In the genomic region with DNA sequence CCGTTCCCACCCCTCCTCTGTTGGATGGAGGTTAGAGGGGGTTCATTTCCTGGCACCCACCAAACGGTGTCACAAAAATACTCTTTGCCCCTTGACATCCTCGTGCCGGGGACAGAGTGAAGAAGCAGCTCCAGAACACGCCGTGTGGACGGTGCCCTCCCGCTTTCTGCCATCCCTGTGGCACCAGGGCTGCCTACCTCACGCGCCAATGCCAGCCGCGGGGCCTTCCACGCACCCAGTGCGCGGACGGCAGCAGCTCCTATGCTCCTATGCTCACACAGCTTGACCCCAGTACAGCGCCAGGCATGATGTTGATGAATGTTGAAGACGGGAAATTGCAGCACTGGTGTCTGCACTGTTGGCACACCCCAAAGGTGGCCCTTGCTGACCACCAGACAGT, we compare ENCODE assay signal across 25 cellular contexts.
DNase-seq lines count a peak whose midpoint lies in the region; ATAC-seq and TF ChIP-seq lines count a peak whose summit lies in the region.
"Had no signal": no experiment of that assay in that cellular context is flagged by ENCODE, and none has a peak within 500 bp of the region (broad histone marks: within the 10 kb centered on the region; RNA-seq: fewer than 3 reads in every experiment).

No MANE protein-coding gene starts in this region.

- no peaks in the 10 kb centered on the region for H3F3A ChIP-seq in GM23338 (replicated peaks; ENCODE audit: low read depth)

- CTCF ChIA-PET in IMR-90 (lab: Yijun Ruan, JAX), result no interaction called here

- H3K18ac ChIP-seq in IMR-90 (ENCODE audit: low read depth, low read length) (no peak overlapping the region), neuronal stem cell (ENCODE audit: low read length) (peak overlapping the region; percentile 58)

- H3K79me1 ChIP-seq in IMR-90 (ENCODE audit: low read depth in 1 of 2, low read length in 2 of 2) (no peaks in the 10 kb centered on the region), neuronal stem cell (ENCODE audit: low read depth, low read length) (no peaks in the 10 kb centered on the region)

- no peak overlapping the region for H2BK5ac ChIP-seq in IMR-90 (ENCODE audit: low read depth, low read length, poor library complexity, severe bottlenecking)
- H2BK5ac ChIP-seq in neuronal stem cell (ENCODE audit: low read length), result no peak overlapping the region

- H3K79me2 ChIP-seq in GM23338 (replicated peaks; ENCODE audit: insufficient read depth), result no peaks in the 10 kb centered on the region

- H3K27ac ChIP-seq in GM23338 (ENCODE audit: low read depth) (no peak overlapping the region), IMR-90 (ENCODE audit: insufficient read depth, low read length) (no peak overlapping the region), neuronal stem cell (replicated peaks; ENCODE audit: low read length) (no peak overlapping the region)
- H3K27ac ChIP-seq: BLaER1 had no signal

- H2BK12ac ChIP-seq in neuronal stem cell (ENCODE audit: low read length), result no peak overlapping the region

- H3K4me1 Mint-ChIP-seq in GM23338, result peaks cover 2% of the 10 kb centered on the region; the same call in 1 of the 3 replicates
- no peaks in the 10 kb centered on the region for H3K4me1 Mint-ChIP-seq in T-helper 2 cell treated with Interferon-gamma antibody and Interleukin-4, amounts not matched to agents 5 μg/mL and 100 μg/mL, for 36 hours (ENCODE audit: low read depth)
- H3K4me1 Mint-ChIP-seq: CD14-positive monocyte; CD4-positive, alpha-beta memory T cell; CD4-positive, CD25-positive, alpha-beta regulatory T cell; CD8-positive, alpha-beta memory T cell had no signal

- no peaks in the 10 kb centered on the region for H3K36me3 ChIP-seq in GM23338 (ENCODE audit: insufficient read depth)
- H3K36me3 ChIP-seq in H7 (replicated peaks; ENCODE audit: control insufficient read depth, insufficient read depth, low read length), result no peaks in the 10 kb centered on the region
- H3K36me3 ChIP-seq in IMR-90 (ENCODE audit: control insufficient read depth, insufficient read depth, low read length), result no peaks in the 10 kb centered on the region
- no peaks in the 10 kb centered on the region for H3K36me3 ChIP-seq in neuronal stem cell (replicated peaks in 1 of 2; ENCODE audit: control insufficient read depth in 2 of 2, insufficient read depth in 2 of 2, low read length in 2 of 2)
- H3K36me3 ChIP-seq: BE2C, BLaER1 had no signal

- POLR2A ChIA-PET in IMR-90 (lab: Charles Lee; ENCODE audit: unreplicated experiment), result no interaction called here

- no peak for TF ChIP-seq RAD21 in IMR-90 (IDR thresholded peaks at IDR 0.05; ENCODE audit: low read length)

- in situ Hi-C loops in IMR-90 (cut with MboI; ENCODE audit: low sequenced_read_pairs), result no loop called here

- no peak overlapping the region for H2BK20ac ChIP-seq in IMR-90 (ENCODE audit: low read depth, low read length)

- H4K91ac ChIP-seq in IMR-90 (ENCODE audit: insufficient read depth, low read depth, low read length) (no peak overlapping the region), neuronal stem cell (ENCODE audit: low read depth, low read length, poor library complexity) (no peak overlapping the region)

- BruUV-seq in IMR-90 (replicated peaks; lab: Mats Ljungman, UMichigan), result no TSS peak

- H3K9me3 Mint-ChIP-seq in GM23338, result peaks cover 15% of the 10 kb centered on the region
- H3K9me3 Mint-ChIP-seq in T-helper 2 cell treated with Interferon-gamma antibody and Interleukin-4, amounts not matched to agents 5 μg/mL and 100 μg/mL, for 36 hours, result no peaks in the 10 kb centered on the region

- H2AK9ac ChIP-seq in IMR-90 (replicated peaks; ENCODE audit: low read depth, low read length, poor library complexity), result peak overlapping the region; percentile 55

- H3K4me1 ChIP-seq in GM23338 (ENCODE audit: insufficient read depth), result no peaks in the 10 kb centered on the region
- H3K4me1 ChIP-seq in IMR-90 (ENCODE audit: control insufficient read depth, insufficient read depth, low read length), result no peaks in the 10 kb centered on the region
- no peaks in the 10 kb centered on the region for H3K4me1 ChIP-seq in neuronal stem cell (ENCODE audit: control insufficient read depth in 2 of 2, insufficient read depth in 1 of 2, low read depth in 1 of 2, low read length in 2 of 2)
- H3K4me1 ChIP-seq: BE2C, BLaER1 had no signal

- intact Hi-C loops in IMR-90 (cut with micrococcal nuclease), result no loop called here

- H3K4me2 ChIP-seq in GM23338, result no peak overlapping the region
- H3K4me2 ChIP-seq in IMR-90 (ENCODE audit: low read depth, low read length), result no peak overlapping the region
- H3K4me2 ChIP-seq in neuronal stem cell (ENCODE audit: insufficient read depth, low read length, poor library complexity, severe bottlenecking), result no peak overlapping the region
- H3K4me2 ChIP-seq: BLaER1 had no signal

- H2AK5ac ChIP-seq in IMR-90 (ENCODE audit: low read depth, low read length), result no peak overlapping the region
- H2AK5ac ChIP-seq in neuronal stem cell (ENCODE audit: low read depth, low read length), result peak overlapping the region; percentile 70

- peaks cover 7% of the 10 kb centered on the region for H3K27me3 Mint-ChIP-seq in GM23338 (ENCODE audit: insufficient read depth, low read depth, poor library complexity)
- H3K27me3 Mint-ChIP-seq in T-helper 2 cell treated with Interferon-gamma antibody and Interleukin-4, amounts not matched to agents 5 μg/mL and 100 μg/mL, for 36 hours (ENCODE audit: low read depth), result no peaks in the 10 kb centered on the region
- H3K27me3 Mint-ChIP-seq: CD4-positive, alpha-beta memory T cell; CD4-positive, CD25-positive, alpha-beta regulatory T cell; CD8-positive, alpha-beta memory T cell had no signal

- H3K9me3 ChIP-seq in IMR-90 (ENCODE audit: control insufficient read depth, insufficient read depth, low read length) (peaks cover 19% of the 10 kb centered on the region), neuronal stem cell (replicated peaks in 1 of 2; ENCODE audit: control insufficient read depth in 2 of 2, insufficient read depth in 1 of 2, low read depth in 1 of 2, low read length in 2 of 2) (peaks cover 2 to 13% of the 10 kb centered on the region in 2 donors)
- H3K9me3 ChIP-seq: BLaER1 had no signal

- no peak overlapping the region for H4K8ac ChIP-seq in IMR-90 (ENCODE audit: low read depth in 2 of 2, low read length in 2 of 2)
- no peak overlapping the region for H4K8ac ChIP-seq in neuronal stem cell (ENCODE audit: low read depth, low read length)

- DNase-seq in GM23338 (ENCODE audit: low spot score) (no peak), H7 (peak; percentile 43), IMR-90 (no peak), neuronal stem cell (ENCODE audit: low spot score) (no peak), HUDEP-2 (lab: John Stamatoyannopoulos, UW; ENCODE audit: unreplicated experiment in 76 of 76) (no peak), retina (no peak), NCI-H2107 (lab: John Stamatoyannopoulos, UW) (no peak)
- DNase-seq in T-helper 2 cell treated with Interferon-gamma antibody and Interleukin-4, amounts not matched to agents 5 μg/mL and 100 μg/mL, for 36 hours (ENCODE audit: low spot score), result no peak
- DNase-seq: 8988T; ACHN; BE2C; C1 segment of cervical spinal cord; CD4-positive, alpha-beta memory T cell; CD4-positive, CD25-positive, alpha-beta regulatory T cell; COR-L47; DMS 273 treated with DMSO at 0.1 percent for 48 hours; DMS153; DMS53; DMS79; DND-41; EL; GDM1 had no signal

- no peak overlapping the region for H3K9ac ChIP-seq in IMR-90 (ENCODE audit: low read depth, low read length)
- no peak overlapping the region for H3K9ac ChIP-seq in neuronal stem cell (ENCODE audit: low read depth, low read length, poor library complexity)
- H3K9ac ChIP-seq: BLaER1 had no signal

- H3K56ac ChIP-seq in IMR-90 (ENCODE audit: extremely low read depth, insufficient read depth, low read length), result no peak overlapping the region

- no peaks in the 10 kb centered on the region for H3K9me1 ChIP-seq in IMR-90 (ENCODE audit: insufficient read depth, low read length)

- H3K4me3 ChIP-seq in GM23338 (no peak overlapping the region), H7 (ENCODE audit: insufficient read depth, low read depth, low read length) (no peak overlapping the region), IMR-90 (ENCODE audit: insufficient read depth, low read depth, low read length) (no peak overlapping the region), neuronal stem cell (ENCODE audit: low read length in 2 of 2) (no peak overlapping the region)
- H3K4me3 ChIP-seq: BLaER1 had no signal

- WGBS in IMR-90 (ENCODE audit: extremely low coverage in 2 of 2, insufficient read length in 1 of 2), 2 experiments, result 89% methylated on average over 10 of the region's 18 CpGs; no CpG with 5 or more reads in 1 of the 2 experiments
- WGBS in neuronal stem cell (ENCODE audit: extremely low coverage in 2 of 2, insufficient read length in 2 of 2, insufficient replicate concordance in 1 of 2), 2 donors, result no CpG with 5 or more reads among the region's 18 CpGs

- no peak overlapping the region for H4K5ac ChIP-seq in IMR-90 (ENCODE audit: low read depth, low read length)

- H3K27me3 ChIP-seq in GM23338 (ENCODE audit: insufficient read depth) (no peaks in the 10 kb centered on the region), H7 (ENCODE audit: control insufficient read depth, insufficient read depth, low read length) (no peaks in the 10 kb centered on the region), IMR-90 (ENCODE audit: control insufficient read depth, insufficient read depth, low read length) (no peaks in the 10 kb centered on the region), neuronal stem cell (ENCODE audit: control insufficient read depth in 3 of 3, insufficient read depth in 3 of 3, low read depth in 1 of 3, low read length in 3 of 3) (no peaks in the 10 kb centered on the region)
- H3K27me3 ChIP-seq: BE2C, BLaER1 had no signal

- H4K20me1 ChIP-seq in GM23338 (replicated peaks; ENCODE audit: insufficient read depth) (no peaks in the 10 kb centered on the region), IMR-90 (ENCODE audit: insufficient read depth, low read length) (no peaks in the 10 kb centered on the region)
- H4K20me1 ChIP-seq: BLaER1 had no signal

- no peak overlapping the region for H2BK15ac ChIP-seq in IMR-90 (ENCODE audit: low read depth, low read length)
- H2BK15ac ChIP-seq in neuronal stem cell (ENCODE audit: low read length), result no peak overlapping the region

- H3K4ac ChIP-seq in IMR-90 (ENCODE audit: low read depth, low read length) (no peak overlapping the region), neuronal stem cell (ENCODE audit: low read length) (no peak overlapping the region)

- dilution Hi-C loops in IMR-90 (cut with HindIII; ENCODE audit: low sequenced_read_pairs, unreplicated experiment), result no loop called here

- H2AFZ ChIP-seq in GM23338, result no peak overlapping the region
- no peak overlapping the region for H2AFZ ChIP-seq in IMR-90 (replicated peaks; ENCODE audit: low read length, poor library complexity)
- no peak overlapping the region for H2AFZ ChIP-seq in neuronal stem cell (ENCODE audit: low read length)

- H3K27ac Mint-ChIP-seq in GM23338, result peak overlapping the region; percentile 65; the same call in 1 of the 2 replicates
- H3K27ac Mint-ChIP-seq in T-helper 2 cell treated with Interferon-gamma antibody and Interleukin-4, amounts not matched to agents 5 μg/mL and 100 μg/mL, for 36 hours, result no peak overlapping the region
- H3K27ac Mint-ChIP-seq: CD4-positive, alpha-beta memory T cell; CD4-positive, CD25-positive, alpha-beta regulatory T cell had no signal

- H3K14ac ChIP-seq in IMR-90 (replicated peaks; ENCODE audit: low read depth, low read length) (no peak overlapping the region), neuronal stem cell (ENCODE audit: low read length) (no peak overlapping the region)

- H3K36me3 Mint-ChIP-seq in GM23338 (ENCODE audit: low read depth), result peaks cover 25% of the 10 kb centered on the region
- H3K36me3 Mint-ChIP-seq in T-helper 2 cell treated with Interferon-gamma antibody and Interleukin-4, amounts not matched to agents 5 μg/mL and 100 μg/mL, for 36 hours (ENCODE audit: low read depth), result no peaks in the 10 kb centered on the region
- H3K36me3 Mint-ChIP-seq: CD14-positive monocyte; CD4-positive, alpha-beta memory T cell; CD4-positive, CD25-positive, alpha-beta regulatory T cell; CD8-positive, alpha-beta memory T cell had no signal

- no peak overlapping the region for H3K4me3 Mint-ChIP-seq in GM23338
- no peak overlapping the region for H3K4me3 Mint-ChIP-seq in T-helper 2 cell treated with Interferon-gamma antibody and Interleukin-4, amounts not matched to agents 5 μg/mL and 100 μg/mL, for 36 hours
- H3K4me3 Mint-ChIP-seq: CD14-positive monocyte; CD4-positive, alpha-beta memory T cell; CD4-positive, CD25-positive, alpha-beta regulatory T cell; CD8-positive, alpha-beta memory T cell had no signal

- TF ChIP-seq POLR2A in IMR-90 (IDR thresholded peaks at IDR 0.05; ENCODE audit: low read depth, low read length), result no peak

- H3K23ac ChIP-seq in IMR-90 (ENCODE audit: low read depth, low read length) (no peak overlapping the region), neuronal stem cell (ENCODE audit: low read depth, low read length, poor library complexity) (peak overlapping the region; percentile 58)

- ATAC-seq in GM23338 (no peak), IMR-90 (ENCODE audit: low read depth) (no peak)

- H3K9me2 ChIP-seq in GM23338 (ENCODE audit: insufficient read depth), result no peaks in the 10 kb centered on the region

- no peak for TF ChIP-seq CTCF in GM23338 (conservative IDR thresholded peaks at IDR 0.05; ENCODE audit: low read depth in 2 of 2)
- no peak for TF ChIP-seq CTCF in IMR-90 (conservative IDR thresholded peaks at IDR 0.05; ENCODE audit: low read depth, low read length)

- H2BK120ac ChIP-seq in IMR-90 (ENCODE audit: low read depth, low read length) (no peak overlapping the region), neuronal stem cell (ENCODE audit: low read depth, low read length) (no peak overlapping the region)
